ENCODE assay signal across 8 cellular contexts in the genomic region with DNA sequence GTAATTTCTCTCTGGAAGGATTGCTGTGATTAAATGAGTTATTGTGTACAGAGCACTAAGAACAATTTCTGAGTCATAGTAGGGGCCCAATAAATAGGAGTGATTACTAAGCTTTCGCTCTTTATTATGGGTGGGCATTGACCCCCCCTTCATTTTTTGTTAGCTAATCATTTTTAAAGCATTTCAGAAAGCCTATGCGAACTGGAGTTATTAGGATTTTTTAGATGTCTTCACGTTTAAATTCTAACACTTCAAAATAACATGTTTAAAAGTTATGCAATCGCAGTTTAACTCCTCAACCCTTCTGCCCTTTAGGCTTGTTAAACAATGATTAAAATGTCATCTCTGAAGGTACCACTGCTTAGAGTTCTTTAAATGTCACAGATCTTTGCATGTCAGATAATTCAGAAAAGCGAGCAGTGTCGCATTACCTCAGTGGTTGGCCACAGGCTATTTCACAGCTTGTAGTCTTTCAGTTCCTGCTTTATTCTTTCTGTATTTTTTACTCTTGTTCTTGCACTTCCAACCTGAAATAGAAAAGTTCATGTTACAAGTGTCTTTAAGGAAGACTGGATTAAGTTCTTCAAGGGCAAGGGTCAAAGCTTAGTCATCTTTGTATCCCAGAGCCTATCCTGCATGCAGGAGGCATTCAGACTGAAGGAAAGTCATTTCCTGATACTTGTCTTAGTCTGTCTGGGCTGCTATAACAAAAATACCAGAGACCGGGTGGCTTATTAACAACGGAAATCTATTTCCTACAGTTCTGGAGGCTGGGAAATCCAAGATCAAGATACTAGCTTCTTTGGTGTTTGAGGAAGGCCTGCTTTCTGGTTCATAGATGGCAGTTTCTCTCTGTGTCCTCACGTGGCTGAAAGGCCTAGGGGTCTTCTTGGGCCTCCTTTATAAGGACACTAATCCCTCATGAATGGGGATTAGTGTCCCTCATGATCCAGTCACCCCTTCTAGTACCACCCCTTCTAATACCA.
DNase-seq lines count a peak whose midpoint lies in the region; ATAC-seq and TF ChIP-seq lines count a peak whose summit lies in the region.

No MANE protein-coding gene starts in this region.

- H3K27ac Mint-ChIP-seq in natural killer cell treated with Interleukin-12 subunit alpha and Interleukin-12 subunit beta and Interleukin-15 and Interleukin-18, amount 100 ng/mL, for 72 hours: peak overlapping the region; percentile 98 to 99

- peaks cover 0 to 58% (median 52%) of the 10 kb centered on the region in 4 donors for H3K4me1 ChIP-seq in tibial artery

- H3K4me1 Mint-ChIP-seq in natural killer cell treated with Interleukin-12 subunit alpha and Interleukin-12 subunit beta and Interleukin-15 and Interleukin-18, amount 100 ng/mL, for 72 hours (ENCODE audit: low read depth in 2 of 2): peaks cover 68 to 86% of the 10 kb centered on the region in 2 donors

- ATAC-seq in GM19467 (IDR thresholded peaks at IDR 0.05; ENCODE audit: unreplicated experiment) (peak; percentile 82), HG03439 (IDR thresholded peaks at IDR 0.05; ENCODE audit: unreplicated experiment) (peak; percentile 78)
- ATAC-seq in natural killer cell treated with Interleukin-12 subunit alpha and Interleukin-12 subunit beta and Interleukin-15 and Interleukin-18, amount 100 ng/mL, for 72 hours: peak in 1 of 2 donors; percentile 56

- DNase-seq in CD1c-positive myeloid dendritic cell (ENCODE audit: extremely low spot score) (peak; percentile 77), brain pericyte (ENCODE audit: low read depth, low spot score) (peak; percentile 59), tibial artery (no peak), globus pallidus (ENCODE audit: low spot score) (no peak), nucleus accumbens (lab: John Stamatoyannopoulos, UW) (no peak)
- no peak for DNase-seq in natural killer cell treated with Interleukin-12 subunit alpha and Interleukin-12 subunit beta and Interleukin-15 and Interleukin-18, amount 100 ng/mL, for 72 hours (ENCODE audit: low spot score)

- intact Hi-C loops in tibial artery (cut with DNase I; ENCODE audit: low total_unique reads): no loop called here

- no peak overlapping the region for H3K4me3 ChIP-seq in tibial artery

- H3K9me3 ChIP-seq in tibial artery: no peaks in the 10 kb centered on the region

- H3K27ac ChIP-seq in tibial artery: peak overlapping the region in 1 of 2 donors; percentile 69

- no peak for TF ChIP-seq CTCF in tibial artery (IDR thresholded peaks at IDR 0.05)

- peaks cover 10% of the 10 kb centered on the region for H3K36me3 Mint-ChIP-seq in natural killer cell treated with Interleukin-12 subunit alpha and Interleukin-12 subunit beta and Interleukin-15 and Interleukin-18, amount 100 ng/mL, for 72 hours

- H3K27me3 Mint-ChIP-seq in natural killer cell treated with Interleukin-12 subunit alpha and Interleukin-12 subunit beta and Interleukin-15 and Interleukin-18, amount 100 ng/mL, for 72 hours: no peaks in the 10 kb centered on the region

- H3K9me3 Mint-ChIP-seq in natural killer cell treated with Interleukin-12 subunit alpha and Interleukin-12 subunit beta and Interleukin-15 and Interleukin-18, amount 100 ng/mL, for 72 hours: no peaks in the 10 kb centered on the region

- H3K27me3 ChIP-seq in tibial artery: no peaks in the 10 kb centered on the region

- H3K4me3 Mint-ChIP-seq in natural killer cell treated with Interleukin-12 subunit alpha and Interleukin-12 subunit beta and Interleukin-15 and Interleukin-18, amount 100 ng/mL, for 72 hours: peak overlapping the region; percentile 84

- no peaks in the 10 kb centered on the region for H3K36me3 ChIP-seq in tibial artery

Comparison
In these comparisons a context has a peak if more than half of its experiments do, and no peak if none do; other contexts are left out.
1. DNase-seq: peak in CD1c-positive myeloid dendritic cell (single experiment) and brain pericyte (single experiment); none in natural killer cell treated with Interleukin-12 subunit alpha and Interleukin-12 subunit beta and Interleukin-15 and Interleukin-18, amount 100 ng/mL, for 72 hours (single experiment), tibial artery (0 of 2), globus pallidus (single experiment) and nucleus accumbens (0 of 56).